ENCODE assay signal across 8 cellular contexts in the genomic region with DNA sequence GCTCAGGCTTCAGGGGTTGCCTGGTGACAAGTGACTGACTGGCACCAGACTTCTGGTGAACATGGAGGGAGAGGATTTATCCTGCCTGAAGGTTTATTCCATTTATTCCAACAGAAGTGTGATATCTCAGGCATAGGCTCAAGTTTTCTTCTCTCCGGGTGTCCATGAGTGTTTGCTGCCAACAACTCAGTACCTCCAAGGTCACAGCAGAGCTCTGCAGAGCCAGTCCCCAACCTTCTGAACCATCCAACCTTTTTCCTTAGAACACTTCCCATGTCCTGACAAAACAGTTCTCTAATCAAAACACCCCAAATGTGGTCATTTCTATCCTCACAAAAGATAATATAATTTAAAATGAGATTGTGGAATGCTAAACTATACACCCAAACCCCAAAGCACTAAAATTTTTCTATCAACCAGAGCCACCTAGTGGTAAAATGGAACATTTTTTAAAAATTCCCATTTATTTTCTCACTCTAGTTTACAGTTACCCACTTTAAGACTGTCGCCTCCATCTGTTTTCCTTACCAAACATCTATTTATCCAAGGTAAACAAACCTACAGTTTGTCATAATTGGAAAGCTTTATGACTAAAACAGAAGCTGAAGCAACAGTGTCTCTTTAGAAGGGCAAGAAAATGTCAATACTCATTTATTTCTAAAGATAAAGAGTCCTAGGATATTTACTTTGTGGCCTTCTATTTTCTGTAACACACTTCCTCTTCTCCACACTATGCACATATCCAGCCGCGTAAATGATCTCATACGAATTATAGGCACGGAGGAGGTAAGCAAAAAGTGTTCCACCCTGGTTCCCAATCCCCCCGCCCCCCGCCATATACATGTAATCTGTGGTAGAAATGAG. TPM values are rescaled to one million over a fixed set of nuclear protein-coding genes. Genes with fewer than 3 reads are reported as not detected.
A peak's percentile ranks its signal among the peaks of the same experiment; 100 is the strongest.
DNase-seq lines count a peak whose midpoint lies in the region; ATAC-seq lines count a peak whose summit lies in the region.

No MANE protein-coding gene starts in this region.

- peak overlapping the region; percentile 22 for H3K9ac ChIP-seq in mucosa of stomach (ENCODE audit: low read length)

- intact Hi-C loops in Right ventricle myocardium superior (cut with DNase I): loop anchor here (10.0 kb wide), 1 partner anchor 95 kb away; no protein-coding TSS in a partner anchor
- intact Hi-C loops in Right ventricle myocardium inferior (cut with DNase I): loop anchor here (1.0 to 5.0 kb wide), 3 partner anchors 92 to 183 kb away; no protein-coding TSS in a partner anchor

- H3K9me3 ChIP-seq in mucosa of stomach (ENCODE audit: control insufficient read depth, low read length): no peaks in the 10 kb centered on the region

- H3K27me3 ChIP-seq in mucosa of stomach (ENCODE audit: control insufficient read depth, insufficient read depth, low read length): no peaks in the 10 kb centered on the region

- ATAC-seq in Right ventricle myocardium superior (ENCODE audit: poor library complexity) (peak; percentile 52), Right ventricle myocardium inferior (no peak), GM19463 (IDR thresholded peaks at IDR 0.05; ENCODE audit: unreplicated experiment) (no peak)

- no peak overlapping the region for H3K4me3 ChIP-seq in mucosa of stomach (ENCODE audit: low read length)

- no peaks in the 10 kb centered on the region for H3K36me3 ChIP-seq in mucosa of stomach (ENCODE audit: control insufficient read depth, insufficient read depth, low read length)

- H3K4me1 ChIP-seq in mucosa of stomach (ENCODE audit: control insufficient read depth, insufficient read depth, low read length): peaks cover 16% of the 10 kb centered on the region

- DNase-seq in Right ventricle myocardium superior (no peak), Right ventricle myocardium inferior (ENCODE audit: missing footprints) (no peak), NCI-H460 (ENCODE audit: extremely low read depth, low read depth) (peak; percentile 21), dedifferentiated amniotic fluid mesenchymal stem cell (ENCODE audit: extremely low spot score) (peak; percentile 54), NCI-H187 (lab: John Stamatoyannopoulos, UW) (no peak), GOT3 (lab: John Stamatoyannopoulos, UW) (no peak)

RNA-seq across cellular contexts. Expression of a gene that starts 39.5 kb away (rescaled TPM):
- 1.9 TPM for total RNA-seq in Right ventricle myocardium superior
- 3.2 TPM for total RNA-seq in Right ventricle myocardium inferior
- total RNA-seq in NCI-H460 (2014; rRNA removed; shearing (Covaris generic)): 3.5 and 4.2 TPM in 2 replicates
- polyA plus RNA-seq in NCI-H460 (2014; cell fraction: nucleus; rRNA removed): 0.69 and 0.81 TPM in 2 replicates

Comparison
In these comparisons a context has a peak if more than half of its experiments do, and no peak if none do; other contexts are left out.
1. DNase-seq: peak in NCI-H460 (single experiment) and dedifferentiated amniotic fluid mesenchymal stem cell (single experiment); none in Right ventricle myocardium superior (single experiment), Right ventricle myocardium inferior (single experiment), NCI-H187 (0 of 2) and GOT3 (single experiment).